Comparison of ENCODE assay signal across 25 cellular contexts in genomic region chr2:149715894-149716293, GRCh38.
"Had no signal": no experiment of that assay in that cellular context is flagged by ENCODE, and none has a peak within 500 bp of the region (broad histone marks: within the 10 kb centered on the region; RNA-seq: fewer than 3 reads in every experiment).

No MANE protein-coding gene starts in this region.

- H3K36me3 ChIP-seq: MG63 had no signal

- H3K4me1 Mint-ChIP-seq: activated CD4-positive, alpha-beta memory T cell treated with anti-CD3 and anti-CD28 coated beads, Interleukin-2, amount 10 ng/mL, durations not matched to agents 7 days and 5 days; activated CD8-positive, alpha-beta memory T cell treated with anti-CD3 and anti-CD28 coated beads, Interleukin-2, amount 10 ng/mL, durations not matched to agents 7 days and 5 days; activated naive CD4-positive, alpha-beta T cell treated with anti-CD3 and anti-CD28 coated beads, Interleukin-2, amount 10 ng/mL, durations not matched to agents 7 days and 5 days; activated naive CD8-positive, alpha-beta T cell treated with anti-CD3 and anti-CD28 coated beads, Interleukin-2, amount 50 U/mL, for 24 hours had no signal

- H3K4me3 Mint-ChIP-seq: activated CD4-positive, alpha-beta memory T cell treated with anti-CD3 and anti-CD28 coated beads, Interleukin-2, amount 10 ng/mL, durations not matched to agents 7 days and 5 days; activated CD8-positive, alpha-beta memory T cell treated with anti-CD3 and anti-CD28 coated beads, Interleukin-2, amount 10 ng/mL, durations not matched to agents 7 days and 5 days; activated naive CD4-positive, alpha-beta T cell treated with anti-CD3 and anti-CD28 coated beads, Interleukin-2, amount 10 ng/mL, durations not matched to agents 7 days and 5 days; activated naive CD8-positive, alpha-beta T cell; activated naive CD8-positive, alpha-beta T cell treated with anti-CD3 and anti-CD28 coated beads, Interleukin-2, amount 50 U/mL, for 24 hours; brain had no signal

- H3K27me3 ChIP-seq: MG63 had no signal

- ATAC-seq: activated CD8-positive, alpha-beta memory T cell treated with anti-CD3 and anti-CD28 coated beads, Interleukin-2, amount 10 ng/mL, durations not matched to agents 7 days and 5 days; activated naive CD8-positive, alpha-beta T cell treated with anti-CD3 and anti-CD28 coated beads, Interleukin-2, amount 50 U/mL, for 24 hours; Right ventricle myocardium inferior had no signal

- H3K9me3 Mint-ChIP-seq: activated CD4-positive, alpha-beta memory T cell treated with anti-CD3 and anti-CD28 coated beads, Interleukin-2, amount 10 ng/mL, durations not matched to agents 7 days and 5 days; activated naive CD4-positive, alpha-beta T cell treated with anti-CD3 and anti-CD28 coated beads, Interleukin-2, amount 10 ng/mL, durations not matched to agents 7 days and 5 days; activated naive CD8-positive, alpha-beta T cell treated with anti-CD3 and anti-CD28 coated beads, Interleukin-2, amount 50 U/mL, for 24 hours had no signal

- H3K9me3 ChIP-seq: MG63 had no signal

- H3K4me3 ChIP-seq: MG63 had no signal

- H3K27ac ChIP-seq: RWPE1, VCaP had no signal

- H3K27me3 Mint-ChIP-seq: activated CD4-positive, alpha-beta memory T cell treated with anti-CD3 and anti-CD28 coated beads, Interleukin-2, amount 10 ng/mL, durations not matched to agents 7 days and 5 days; activated CD8-positive, alpha-beta memory T cell treated with anti-CD3 and anti-CD28 coated beads, Interleukin-2, amount 10 ng/mL, durations not matched to agents 7 days and 5 days; activated naive CD4-positive, alpha-beta T cell treated with anti-CD3 and anti-CD28 coated beads, Interleukin-2, amount 10 ng/mL, durations not matched to agents 7 days and 5 days had no signal

- H3K36me3 Mint-ChIP-seq: activated CD8-positive, alpha-beta memory T cell treated with anti-CD3 and anti-CD28 coated beads, Interleukin-2, amount 10 ng/mL, durations not matched to agents 7 days and 5 days; activated naive CD4-positive, alpha-beta T cell treated with anti-CD3 and anti-CD28 coated beads, Interleukin-2, amount 10 ng/mL, durations not matched to agents 7 days and 5 days; activated naive CD8-positive, alpha-beta T cell had no signal

- DNase-seq: activated CD4-positive, alpha-beta memory T cell treated with anti-CD3 and anti-CD28 coated beads, Interleukin-2, amount 10 ng/mL, durations not matched to agents 7 days and 5 days; activated CD4-positive, alpha-beta T cell treated with anti-CD3 and anti-CD28 coated beads for 1 hour; activated CD4-positive, CD25-positive, alpha-beta regulatory T cell; activated CD8-positive, alpha-beta memory T cell treated with anti-CD3 and anti-CD28 coated beads for 24 hours; activated CD8-positive, alpha-beta memory T cell treated with anti-CD3 and anti-CD28 coated beads, Interleukin-2, amount 10 ng/mL, durations not matched to agents 7 days and 5 days; activated CD8-positive, alpha-beta memory T cell treated with anti-CD3 and anti-CD28 coated beads, Interleukin-2, amount 50 U/mL, for 48 hours; activated effector memory CD4-positive, alpha-beta T cell treated with Interleukin-2 at 50 U/mL for 16 hours; activated naive CD4-positive, alpha-beta T cell treated with anti-CD3 and anti-CD28 coated beads, Interleukin-2, amount 10 ng/mL, durations not matched to agents 7 days and 5 days; activated naive CD8-positive, alpha-beta T cell treated with anti-CD3 and anti-CD28 coated beads, Interleukin-2, amount 50 U/mL, for 24 hours; activated T-cell treated with anti-CD3 and anti-CD28 coated beads, Interleukin-2, amount 50 U/mL, for 48 hours; anterior cingulate cortex; KG1; NCI-H1048; NCI-H2029; NCI-H345; NCI-H524 treated with DMSO at 0.1 percent for 48 hours; NK-92 treated with Interleukin-12 subunit alpha and Interleukin-12 subunit beta, amount 100 ng/mL, for 24 hours; T-helper 1 cell; T-helper 9 cell had no signal

- H3K27ac Mint-ChIP-seq: activated CD4-positive, alpha-beta memory T cell treated with anti-CD3 and anti-CD28 coated beads, Interleukin-2, amount 10 ng/mL, durations not matched to agents 7 days and 5 days; activated CD8-positive, alpha-beta memory T cell treated with anti-CD3 and anti-CD28 coated beads, Interleukin-2, amount 10 ng/mL, durations not matched to agents 7 days and 5 days; activated naive CD4-positive, alpha-beta T cell treated with anti-CD3 and anti-CD28 coated beads, Interleukin-2, amount 10 ng/mL, durations not matched to agents 7 days and 5 days; activated naive CD8-positive, alpha-beta T cell; activated naive CD8-positive, alpha-beta T cell treated with anti-CD3 and anti-CD28 coated beads, Interleukin-2, amount 50 U/mL, for 24 hours had no signal
